Comparison of ENCODE assay signal across 19 cellular contexts in the genomic region with DNA sequence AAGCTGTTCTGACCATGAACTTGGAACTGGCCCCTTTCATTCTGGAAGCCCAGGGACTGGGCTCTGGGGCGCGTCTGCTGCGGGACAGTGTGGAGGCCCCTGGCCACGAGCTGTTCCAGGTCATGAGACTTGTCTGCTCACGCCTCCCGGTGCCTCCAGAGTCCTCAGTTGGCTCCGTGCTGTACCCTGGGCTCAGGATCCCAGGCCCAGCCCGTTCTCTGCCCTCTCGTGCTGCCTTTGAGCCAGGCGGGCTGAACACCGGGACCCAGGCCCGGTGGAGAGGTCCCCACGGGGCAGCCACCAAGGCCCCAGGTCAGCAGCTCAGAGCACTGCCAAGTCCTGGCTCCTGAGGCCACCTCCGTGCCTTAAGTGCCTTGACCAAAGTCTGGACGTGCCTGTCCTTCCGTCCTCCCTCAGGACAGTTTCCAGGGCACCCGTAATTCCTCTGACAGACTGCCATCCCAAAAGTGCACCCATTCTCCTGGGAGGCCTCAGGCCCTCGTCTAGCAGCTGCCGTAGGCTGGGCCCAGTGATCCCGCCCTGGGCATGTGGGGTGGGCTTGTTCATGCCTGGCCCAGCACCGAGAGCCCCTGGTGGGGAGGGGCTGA. TPM values are rescaled to one million over a fixed set of nuclear protein-coding genes. Genes with fewer than 3 reads are reported as not detected.
DNase-seq lines count a peak whose midpoint lies in the region; ATAC-seq and TF ChIP-seq lines count a peak whose summit lies in the region.
"Had no signal": no experiment of that assay in that cellular context is flagged by ENCODE, and none has a peak within 500 bp of the region (broad histone marks: within the 10 kb centered on the region; RNA-seq: fewer than 3 reads in every experiment).

No MANE protein-coding gene starts in this region.

- H3K27ac ChIP-seq in C4-2B (peak overlapping the region; percentile 33), angular gyrus (ENCODE audit: low read depth, low read length) (peak overlapping the region; percentile 8), right cardiac atrium (ENCODE audit: low read length) (peak overlapping the region; percentile 59)
- H3K27ac ChIP-seq: HL-60 had no signal

- H3K4me3 Mint-ChIP-seq in stimulated activated memory B cell treated with anti-CD40 and anti-IgM and Interleukin-4, amounts not matched to agents 10 μg/mL and 1 μg/mL and 100 μg/mL, for 72 hours: no peak overlapping the region
- H3K4me3 Mint-ChIP-seq in glutamatergic neuron (ENCODE audit: unreplicated experiment): no peak overlapping the region
- H3K4me3 Mint-ChIP-seq: activated T-cell treated with anti-CD3 and anti-CD28 coated beads, Interleukin-2, amount 50 U/mL, for 72 hours; endodermal cell had no signal

- 30% methylated on average over 21 of the region's 21 CpGs for WGBS in right cardiac atrium

- no peaks in the 10 kb centered on the region for H3K9me3 Mint-ChIP-seq in stimulated activated memory B cell treated with anti-CD40 and anti-IgM and Interleukin-4, amounts not matched to agents 10 μg/mL and 1 μg/mL and 100 μg/mL, for 72 hours
- H3K9me3 Mint-ChIP-seq in glutamatergic neuron (ENCODE audit: unreplicated experiment): no peaks in the 10 kb centered on the region
- H3K9me3 Mint-ChIP-seq: activated T-cell treated with anti-CD3 and anti-CD28 coated beads, Interleukin-2, amount 50 U/mL, for 72 hours; endodermal cell had no signal

- peak; percentile 6 to 19 for ATAC-seq in right cardiac atrium
- ATAC-seq in stimulated activated memory B cell treated with anti-CD40 and anti-IgM and Interleukin-4, amounts not matched to agents 10 μg/mL and 1 μg/mL and 100 μg/mL, for 72 hours: no peak
- ATAC-seq: activated T-cell treated with anti-CD3 and anti-CD28 coated beads, Interleukin-2, amount 50 U/mL, for 72 hours had no signal

- intact Hi-C loops in right cardiac atrium (cut with DNase I): loop anchor here in 2 of 4 donors (5.0 kb wide), 2 partner anchors 37 to 42 kb away; no protein-coding TSS in a partner anchor

- DNase-seq in right cardiac atrium (peak; percentile 61 to 87 (median 85)), glutamatergic neuron (no peak), AG08396 (ENCODE audit: low spot score) (no peak)
- DNase-seq in stimulated activated CD4-positive, alpha-beta T cell treated with anti-CD3 and anti-CD28 coated beads, Interleukin-2, amount 100 ng/mL, for 24 hours: no peak
- DNase-seq in stimulated activated CD4-positive, alpha-beta T cell treated with anti-CD3 and anti-CD28 coated beads, Interleukin-4, amount 100 ng/mL, for 4 hours: no peak
- DNase-seq: activated CD4-positive, CD25-positive, alpha-beta regulatory T cell treated with anti-CD3 and anti-CD28 coated beads, Interleukin-2, amount 50 U/mL, for 72 hours; activated T-cell treated with anti-CD3 and anti-CD28 coated beads, Interleukin-2, amount 50 U/mL, for 72 hours; anterior cingulate cortex; endodermal cell; hypothalamus; mesendoderm; NCI-H2081 treated with DMSO at 0.1 percent for 48 hours; NK-92 treated with Interleukin-12 subunit alpha and Interleukin-12 subunit beta, amount 100 ng/mL, for 24 hours; posterior cingulate gyrus; SW 1271 had no signal

- peaks cover 12% of the 10 kb centered on the region for H3K27me3 Mint-ChIP-seq in stimulated activated memory B cell treated with anti-CD40 and anti-IgM and Interleukin-4, amounts not matched to agents 10 μg/mL and 1 μg/mL and 100 μg/mL, for 72 hours
- peaks cover 1% of the 10 kb centered on the region for H3K27me3 Mint-ChIP-seq in glutamatergic neuron (ENCODE audit: unreplicated experiment)

- peaks cover 11% of the 10 kb centered on the region for H3K4me1 ChIP-seq in right cardiac atrium (ENCODE audit: control insufficient read depth, insufficient read depth, low read length)

- no peaks in the 10 kb centered on the region for H3K9me3 ChIP-seq in right cardiac atrium (ENCODE audit: control insufficient read depth, low read length)

- H3K27ac Mint-ChIP-seq in stimulated activated memory B cell treated with anti-CD40 and anti-IgM and Interleukin-4, amounts not matched to agents 10 μg/mL and 1 μg/mL and 100 μg/mL, for 72 hours: peak overlapping the region; percentile 35
- no peak overlapping the region for H3K27ac Mint-ChIP-seq in glutamatergic neuron (ENCODE audit: unreplicated experiment)
- H3K27ac Mint-ChIP-seq: activated T-cell treated with anti-CD3 and anti-CD28 coated beads, Interleukin-2, amount 50 U/mL, for 72 hours; endodermal cell had no signal

- H3K4me1 Mint-ChIP-seq in stimulated activated memory B cell treated with anti-CD40 and anti-IgM and Interleukin-4, amounts not matched to agents 10 μg/mL and 1 μg/mL and 100 μg/mL, for 72 hours: peaks cover 11% of the 10 kb centered on the region
- no peaks in the 10 kb centered on the region for H3K4me1 Mint-ChIP-seq in glutamatergic neuron (ENCODE audit: low read depth, unreplicated experiment)

- no peaks in the 10 kb centered on the region for H3K27me3 ChIP-seq in right cardiac atrium (ENCODE audit: control insufficient read depth, insufficient read depth)

- TF ChIP-seq CTCF in C4-2B (conservative IDR thresholded peaks at IDR 0.05) (no peak), glutamatergic neuron (IDR thresholded peaks at IDR 0.05; ENCODE audit: partially characterized antibody, unreplicated experiment) (no peak)

- no peak overlapping the region for H3K4me3 ChIP-seq in right cardiac atrium (ENCODE audit: low read length)

- H3K36me3 Mint-ChIP-seq in stimulated activated memory B cell treated with anti-CD40 and anti-IgM and Interleukin-4, amounts not matched to agents 10 μg/mL and 1 μg/mL and 100 μg/mL, for 72 hours: no peaks in the 10 kb centered on the region
- no peaks in the 10 kb centered on the region for H3K36me3 Mint-ChIP-seq in glutamatergic neuron (ENCODE audit: unreplicated experiment)

RNA-seq across cellular contexts. Expression of a gene that starts 36.3 kb away (rescaled TPM):
- 10 to 100 TPM; 63.6 to 85.2 (median 72.7) TPM for total RNA-seq in right cardiac atrium
- polyA plus RNA-seq in right cardiac atrium: 22.9 TPM
- total RNA-seq in glutamatergic neuron (ENCODE audit: unreplicated experiment): 1.8 TPM

Comparison
In these comparisons a context has a peak if more than half of its experiments do, and no peak if none do; other contexts are left out.
1. H3K27ac ChIP-seq: peak in every context shown above with its lines; median percentile 59 in right cardiac atrium; 33 in C4-2B; 8 in angular gyrus.
2. DNase-seq: peak in right cardiac atrium (3 of 3); none in glutamatergic neuron (single experiment), stimulated activated CD4-positive, alpha-beta T cell treated with anti-CD3 and anti-CD28 coated beads, Interleukin-2, amount 100 ng/mL, for 24 hours (0 of 2), stimulated activated CD4-positive, alpha-beta T cell treated with anti-CD3 and anti-CD28 coated beads, Interleukin-4, amount 100 ng/mL, for 4 hours (0 of 2) and AG08396 (single experiment).
3. RNA of a gene that starts 36.3 kb away (total RNA-seq): 63.6 to 85.2 TPM in right cardiac atrium; 1.8 TPM in glutamatergic neuron (single experiment); every median in the first group is over 10 times any median in the second.